ENCODE assay signal across 1 cellular context in the genomic region with DNA sequence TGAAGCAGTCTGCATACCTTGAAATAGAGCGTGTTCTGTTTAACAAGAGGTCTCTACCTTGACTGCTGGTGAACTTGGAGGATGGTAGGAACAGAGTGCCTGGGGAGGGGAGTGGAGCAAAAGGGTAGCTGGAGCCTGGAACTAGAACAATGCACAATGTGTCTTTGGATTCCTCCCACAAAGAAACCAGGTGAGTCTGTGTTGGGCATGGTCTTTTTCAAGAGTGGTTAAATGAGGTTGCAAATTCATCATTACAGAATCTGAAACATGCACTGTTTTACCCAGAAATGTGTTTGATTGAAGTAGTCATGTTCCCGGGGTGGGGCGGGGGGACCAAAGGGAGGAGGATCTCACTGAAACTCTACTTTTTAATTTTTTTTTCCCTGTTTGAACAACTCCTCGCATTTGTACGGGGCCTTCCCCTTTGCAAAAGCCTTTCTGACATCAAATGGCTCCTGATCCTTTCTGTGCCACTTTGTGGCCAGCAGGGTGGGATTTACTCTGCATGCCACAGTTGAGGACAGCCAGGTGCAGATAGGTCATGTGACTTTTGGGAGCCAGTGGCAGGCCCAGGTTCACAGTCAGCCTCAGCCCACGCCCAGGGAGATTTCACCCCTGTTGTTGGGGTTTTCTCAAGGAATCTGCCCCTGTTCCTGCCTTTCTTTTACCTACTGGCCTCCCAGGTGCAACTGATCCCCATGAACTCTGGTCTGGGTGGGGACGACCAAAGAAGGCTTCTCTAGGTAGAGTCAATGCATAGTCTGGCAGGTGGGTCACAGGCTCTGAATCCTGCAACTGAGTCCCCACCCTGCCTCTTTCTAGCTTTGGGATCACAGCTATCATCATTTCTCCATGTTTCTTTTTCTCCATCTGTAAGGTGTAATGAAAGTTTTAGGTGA.
TF ChIP-seq lines count a peak whose summit lies in the region.

No MANE protein-coding gene starts in this region.

TF ChIP-seq in K562, 482 proteins besides CTCF, POLR2A, EP300 and RAD21 (continued from another document):
- TF ChIP-seq NBN (IDR thresholded peaks at IDR 0.05; ENCODE audit: low read depth): no peak
